Comparison of ENCODE assay signal across 8 cellular contexts in the genomic region with DNA sequence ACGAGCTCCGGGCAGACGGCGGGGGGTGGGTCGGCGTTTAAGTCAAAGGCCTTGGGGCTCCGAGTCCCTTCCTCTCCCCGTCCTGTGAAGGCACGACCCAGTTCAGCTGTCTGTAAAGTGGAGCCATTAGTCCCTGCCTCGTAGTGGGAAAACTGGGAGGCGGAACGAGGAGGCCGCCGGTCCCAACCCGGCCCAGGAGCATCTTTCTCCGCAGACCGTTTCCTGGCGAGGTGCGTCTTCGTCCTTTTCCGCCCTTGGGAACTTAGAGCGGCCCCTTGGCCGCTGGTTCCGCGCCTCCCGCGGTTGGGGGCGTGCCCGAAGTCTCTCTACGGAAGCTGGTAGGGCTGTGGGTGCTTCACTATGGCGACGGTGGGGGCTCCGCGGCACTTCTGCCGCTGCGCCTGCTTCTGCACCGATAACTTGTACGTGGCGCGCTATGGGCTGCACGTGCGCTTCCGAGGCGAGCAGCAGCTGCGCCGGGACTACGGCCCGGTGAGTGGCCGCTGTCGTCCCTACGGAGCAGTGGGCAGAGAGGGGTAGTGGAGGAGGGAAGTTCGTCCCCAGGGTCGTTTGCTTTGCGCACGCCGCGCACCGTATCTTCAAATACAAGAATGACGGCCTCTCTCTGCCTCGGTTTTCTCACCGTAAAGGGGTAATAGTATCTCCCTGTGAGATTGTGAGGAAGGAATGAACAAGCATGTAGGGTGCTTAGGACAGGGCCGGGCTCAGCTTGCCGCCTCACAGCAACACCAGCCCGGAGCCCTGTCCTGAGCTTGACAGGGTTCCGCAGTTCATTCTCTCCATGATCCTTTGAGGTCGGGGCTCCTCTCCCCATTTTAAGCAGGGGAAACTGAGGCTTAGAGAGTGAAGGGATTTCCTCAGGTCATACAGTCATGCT. TPM values are rescaled to one million over a fixed set of nuclear protein-coding genes. Genes with fewer than 3 reads are reported as not detected.
DNase-seq lines count a peak whose midpoint lies in the region; ATAC-seq and TF ChIP-seq lines count a peak whose summit lies in the region.

Gene OGFOD2, plus strand, starts transcription at position 353 of the 898 bp plus-strand sequence. Its CDS starts 8 bp downstream, at position 361.

- peak within 1 kb of the TSS; percentile 96 for H3K4me3 ChIP-seq in fibroblast of mammary gland (ENCODE audit: control insufficient read depth, low read depth, low read length)

- peaks cover 4 to 27% of the 10 kb centered on the region in 2 donors for H3K4me1 Mint-ChIP-seq in natural killer cell

- DNase-seq in Daoy (ENCODE audit: low read depth) (peak; percentile 94), GOT3 (lab: John Stamatoyannopoulos, UW) (peak; percentile 69), LHCN-M2 (ENCODE audit: low read depth) (peak; percentile 88), RPMI8226 (peak; percentile 96), fibroblast of mammary gland (ENCODE audit: low read depth) (peak; percentile 87), natural killer cell (peak; percentile 93)
- peak; percentile 86 to 90 for DNase-seq in activated T-helper 1 cell treated with anti-CD3 and anti-CD28 coated beads, Interleukin-2, amount 50 U/mL, for 16 hours (ENCODE audit: low read depth in 1 of 2, low spot score in 1 of 2)
- DNase-seq in stimulated activated naive CD4-positive, alpha-beta T cell (lab: John Stamatoyannopoulos, UW): peak; percentile 86 to 92 (median 90)

- peak; percentile 81 to 93 (median 86) for ATAC-seq in natural killer cell

- intact Hi-C loops in natural killer cell (cut with micrococcal nuclease): loop anchor here (2.0 to 5.0 kb wide), 2 partner anchors 102 to 258 kb away; partner anchors contain the start of genes MPHOSPH9 and MTRFR

- no peaks in the 10 kb centered on the region for H3K36me3 Mint-ChIP-seq in natural killer cell

- H3K9me3 Mint-ChIP-seq in natural killer cell: no peaks in the 10 kb centered on the region

- H3K27me3 Mint-ChIP-seq in natural killer cell (ENCODE audit: low read depth in 2 of 2): no peaks in the 10 kb centered on the region

- peak within 1 kb of the TSS; percentile 97 for H3K27ac Mint-ChIP-seq in natural killer cell

- H3K4me3 Mint-ChIP-seq in natural killer cell: peak within 1 kb of the TSS; percentile 95

- TF ChIP-seq CTCF in fibroblast of mammary gland (conservative IDR thresholded peaks at IDR 0.05; ENCODE audit: control insufficient read depth, insufficient read depth, low read depth, low read length) (no peak), natural killer cell (IDR thresholded peaks at IDR 0.05) (no peak)

RNA-seq across cellular contexts. Expression of gene OGFOD2, which starts in this region (rescaled TPM):
- total RNA-seq in Daoy (2014; rRNA removed; shearing (Covaris generic)): 19.1 and 34.3 TPM in 2 replicates
- total RNA-seq in LHCN-M2 (2014; rRNA removed): 14.8 and 21.4 TPM in 2 replicates
- 9.3 TPM for polyA plus RNA-seq in LHCN-M2 (2012)
- total RNA-seq in natural killer cell: 10 to 100 TPM; 16.6 to 23.7 (median 20.7) TPM

Comparison
In these comparisons a context has a peak if more than half of its experiments do, and no peak if none do; other contexts are left out.
1. Peak in every context shown above with its lines: DNase-seq, ATAC-seq and H3K4me3 ChIP-seq.